8 cellular contexts compared by ENCODE assay signal in the genomic region with DNA sequence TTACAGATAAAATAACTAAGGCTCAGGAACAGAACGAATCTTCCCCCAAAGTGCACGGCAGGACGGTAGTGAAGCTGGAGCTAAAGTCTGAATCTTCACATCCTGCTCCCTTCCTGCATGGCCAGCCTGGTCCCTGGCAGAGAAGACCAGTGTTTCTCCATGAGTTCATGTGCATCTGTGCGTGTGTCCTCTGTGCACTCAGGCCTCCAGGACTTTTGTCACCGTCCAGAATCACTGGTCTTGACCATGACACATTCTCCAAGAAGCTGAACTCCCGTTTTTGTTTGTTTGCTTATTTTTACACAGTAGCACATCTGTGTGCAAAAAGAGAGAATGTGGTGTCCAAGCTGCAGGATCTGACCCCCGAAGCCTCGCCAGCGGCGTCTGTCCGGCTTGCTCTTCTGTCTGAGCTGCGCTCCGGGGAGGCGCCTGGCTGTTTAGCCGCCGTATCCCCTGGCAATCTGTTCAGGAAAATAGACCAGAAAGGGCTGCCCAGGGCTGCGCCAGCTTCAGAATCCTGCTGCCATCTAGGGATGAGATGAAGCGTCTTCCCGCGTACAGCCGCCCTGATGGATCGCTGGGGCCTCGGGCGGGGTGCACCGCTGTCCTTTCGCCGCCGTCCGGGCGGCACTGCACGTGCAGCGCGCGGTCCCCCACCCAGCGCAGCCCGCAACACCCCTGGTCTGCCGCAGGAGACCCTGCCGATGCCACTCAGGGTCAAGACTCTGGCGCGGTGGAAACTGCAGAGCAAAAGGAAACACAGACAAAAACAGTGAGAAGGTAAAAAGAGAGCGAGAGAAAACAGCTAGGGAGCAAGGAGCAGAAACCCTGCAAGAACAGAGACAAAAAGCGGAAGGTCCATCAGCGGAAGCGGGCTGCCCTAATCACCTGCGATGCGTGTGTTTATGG.
A peak's percentile ranks its signal among the peaks of the same experiment; 100 is the strongest.
DNase-seq lines count a peak whose midpoint lies in the region; ATAC-seq and TF ChIP-seq lines count a peak whose summit lies in the region.

No MANE protein-coding gene starts in this region.

- peak in 2 of 6 experiments; percentile 18 to 20 for TF ChIP-seq CTCF in adrenal gland (IDR thresholded peaks at IDR 0.05)
- TF ChIP-seq CTCF in activated CD8-positive, alpha-beta T cell treated with anti-CD3 and anti-CD28 coated beads for 36 hours (IDR thresholded peaks at IDR 0.05): no peak
- TF ChIP-seq CTCF in ascending aorta (IDR thresholded peaks at IDR 0.05): no peak

- H3K9me3 Mint-ChIP-seq in activated CD8-positive, alpha-beta T cell treated with anti-CD3 and anti-CD28 coated beads for 36 hours: peaks cover 2% of the 10 kb centered on the region

- H3K36me3 Mint-ChIP-seq in activated CD8-positive, alpha-beta T cell treated with anti-CD3 and anti-CD28 coated beads for 36 hours (ENCODE audit: low read depth): no peaks in the 10 kb centered on the region

- TF ChIP-seq POLR2A in adrenal gland (IDR thresholded peaks at IDR 0.05): no peak

- 4 to 8% (median 5%) methylated on average over 33 to 46 of the region's 46 CpGs for WGBS in adrenal gland, 4 donors

- H3K27ac ChIP-seq in adrenal gland (no peak overlapping the region), ascending aorta (no peak overlapping the region)

- no peak overlapping the region for H3K4me3 Mint-ChIP-seq in activated CD8-positive, alpha-beta T cell treated with anti-CD3 and anti-CD28 coated beads for 36 hours

- DNase-seq in DMS 273 (lab: John Stamatoyannopoulos, UW; ENCODE audit: unreplicated experiment) (peak; percentile 90), NCI-H1694 (lab: John Stamatoyannopoulos, UW) (peak; percentile 54), adrenal gland (peak; percentile 13 to 82 (median 30)), left ventricle myocardium superior (peak; percentile 50), posterior vena cava (ENCODE audit: low spot score) (peak; percentile 79), cortex of kidney (lab: John Stamatoyannopoulos, UW) (no peak), ascending aorta (ENCODE audit: low spot score in 2 of 2) (no peak)
- DNase-seq in activated CD8-positive, alpha-beta T cell treated with anti-CD3 and anti-CD28 coated beads for 36 hours: no peak

- H3K27ac Mint-ChIP-seq in activated CD8-positive, alpha-beta T cell treated with anti-CD3 and anti-CD28 coated beads for 36 hours: no peak overlapping the region

- peaks cover 13% of the 10 kb centered on the region for H3K27me3 Mint-ChIP-seq in activated CD8-positive, alpha-beta T cell treated with anti-CD3 and anti-CD28 coated beads for 36 hours

- no peaks in the 10 kb centered on the region for H3K27me3 ChIP-seq in adrenal gland
- no peaks in the 10 kb centered on the region for H3K27me3 ChIP-seq in ascending aorta

- no peaks in the 10 kb centered on the region for H3K4me1 Mint-ChIP-seq in activated CD8-positive, alpha-beta T cell treated with anti-CD3 and anti-CD28 coated beads for 36 hours (ENCODE audit: low read depth)

- H3K4me3 ChIP-seq in adrenal gland: peak overlapping the region in 1 of 4 donors; percentile 40
- peak overlapping the region in 1 of 2 donors; percentile 47 for H3K4me3 ChIP-seq in ascending aorta

- peak; percentile 61 for ATAC-seq in left ventricle myocardium superior
- ATAC-seq in activated CD8-positive, alpha-beta T cell treated with anti-CD3 and anti-CD28 coated beads for 36 hours: no peak

- H3K4me1 ChIP-seq in adrenal gland (replicated peaks in 1 of 2) (no peaks in the 10 kb centered on the region), ascending aorta (no peaks in the 10 kb centered on the region)

- POLR2A ChIA-PET in activated CD8-positive, alpha-beta T cell treated with anti-CD3 and anti-CD28 coated beads for 36 hours (lab: Charles Lee): no interaction called here

- intact Hi-C loops in adrenal gland (cut with DNase I): no loop called here
- intact Hi-C loops in left ventricle myocardium superior (cut with micrococcal nuclease): no loop called here
- intact Hi-C loops in posterior vena cava (cut with DNase I): no loop called here
- intact Hi-C loops in activated CD8-positive, alpha-beta T cell treated with anti-CD3 and anti-CD28 coated beads for 36 hours (cut with micrococcal nuclease): no loop called here
- intact Hi-C loops in ascending aorta (cut with DNase I): no loop called here

- H3K9me3 ChIP-seq in adrenal gland (replicated peaks in 1 of 3) (no peaks in the 10 kb centered on the region), ascending aorta (no peaks in the 10 kb centered on the region)

- H3K36me3 ChIP-seq in adrenal gland (replicated peaks in 1 of 2) (no peaks in the 10 kb centered on the region), ascending aorta (no peaks in the 10 kb centered on the region)

- CTCF ChIA-PET in activated CD8-positive, alpha-beta T cell treated with anti-CD3 and anti-CD28 coated beads for 36 hours (lab: Charles Lee): no interaction called here

Comparison
In these comparisons a context has a peak if more than half of its experiments do, and no peak if none do; other contexts are left out.
1. DNase-seq: peak in DMS 273 (single experiment), NCI-H1694 (single experiment), adrenal gland (7 of 7), left ventricle myocardium superior (single experiment) and posterior vena cava (single experiment); none in activated CD8-positive, alpha-beta T cell treated with anti-CD3 and anti-CD28 coated beads for 36 hours (single experiment), cortex of kidney (single experiment) and ascending aorta (0 of 2).